18 cellular contexts compared by ENCODE assay signal in the genomic region with DNA sequence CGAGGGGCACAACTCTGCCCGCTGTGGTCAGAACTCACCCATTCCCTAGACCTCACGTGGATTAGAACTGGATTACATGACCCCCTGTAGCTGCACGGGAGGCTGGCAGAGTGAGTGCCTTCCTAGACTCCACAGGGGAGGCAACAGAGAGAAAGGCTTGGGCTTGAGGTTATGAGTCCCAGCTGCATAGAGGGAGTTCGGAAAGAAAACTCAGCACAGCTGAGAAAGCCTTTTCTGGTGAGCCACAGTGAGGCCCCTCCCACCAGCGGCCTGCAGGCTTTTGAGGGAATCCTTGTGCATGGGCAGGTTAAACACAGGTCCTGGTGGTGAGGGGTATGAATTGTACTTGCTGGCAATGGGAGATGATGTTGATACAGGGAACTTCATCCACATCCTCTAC.
"Had no signal": no experiment of that assay in that cellular context is flagged by ENCODE, and none has a peak within 500 bp of the region (broad histone marks: within the 10 kb centered on the region; RNA-seq: fewer than 3 reads in every experiment).

No MANE protein-coding gene starts in this region.

- H3K27ac ChIP-seq: psoas muscle, spleen, testis had no signal

- H3K4me3 ChIP-seq: psoas muscle, spleen, testis had no signal

- H3K36me3 Mint-ChIP-seq: activated naive CD8-positive, alpha-beta T cell treated with anti-CD3 and anti-CD28 coated beads for 36 hours had no signal

- H3K27me3 Mint-ChIP-seq: activated CD8-positive, alpha-beta T cell treated with anti-CD3 and anti-CD28 coated beads for 36 hours; brain; dendritic cell treated with granulocyte-macrophage colony-stimulating factor and Interleukin-4, amounts not matched to agents 40 ng/mL and 50 ng/mL, for 4 days had no signal

- ATAC-seq: activated CD8-positive, alpha-beta T cell treated with anti-CD3 and anti-CD28 coated beads for 36 hours; activated T-cell treated with anti-CD3 and anti-CD28 coated beads, Interleukin-2, amount 50 U/mL, for 4 hours; psoas muscle; sciatic nerve; stimulated activated naive CD8-positive, alpha-beta T cell treated with anti-CD3 and anti-CD28 coated beads, Interleukin-15, amount 100 ng/mL, for 72 hours had no signal

- H3K27ac Mint-ChIP-seq: activated B cell treated with CpG ODN at 0.5 μM for 24 hours; activated CD8-positive, alpha-beta T cell treated with anti-CD3 and anti-CD28 coated beads for 36 hours; activated naive CD8-positive, alpha-beta T cell treated with anti-CD3 and anti-CD28 coated beads for 36 hours; dendritic cell treated with granulocyte-macrophage colony-stimulating factor and Interleukin-4, amounts not matched to agents 40 ng/mL and 50 ng/mL, for 4 days; nephron; stimulated activated naive CD8-positive, alpha-beta T cell treated with anti-CD3 and anti-CD28 coated beads, Interleukin-15, amount 100 ng/mL, for 72 hours had no signal

- H3K27me3 ChIP-seq: testis had no signal

- H3K4me3 Mint-ChIP-seq: activated B cell treated with CpG ODN at 0.5 μM for 24 hours; activated CD8-positive, alpha-beta T cell treated with anti-CD3 and anti-CD28 coated beads for 36 hours; activated naive CD8-positive, alpha-beta T cell treated with anti-CD3 and anti-CD28 coated beads for 36 hours; activated T-cell treated with anti-CD3 and anti-CD28 coated beads, Interleukin-2, amount 50 U/mL, for 4 hours; brain; central memory CD8-positive, alpha-beta T cell; dendritic cell treated with granulocyte-macrophage colony-stimulating factor and Interleukin-4, amounts not matched to agents 40 ng/mL and 50 ng/mL, for 4 days; nephron; stimulated activated naive CD8-positive, alpha-beta T cell treated with anti-CD3 and anti-CD28 coated beads, Interleukin-15, amount 100 ng/mL, for 72 hours had no signal

- H3K4me1 Mint-ChIP-seq: activated B cell treated with CpG ODN at 0.5 μM for 24 hours; activated naive CD8-positive, alpha-beta T cell treated with anti-CD3 and anti-CD28 coated beads for 36 hours; central memory CD8-positive, alpha-beta T cell; stimulated activated naive CD8-positive, alpha-beta T cell treated with anti-CD3 and anti-CD28 coated beads, Interleukin-15, amount 100 ng/mL, for 72 hours had no signal

- H3K9me3 Mint-ChIP-seq: activated B cell treated with CpG ODN at 0.5 μM for 24 hours; activated CD8-positive, alpha-beta T cell treated with anti-CD3 and anti-CD28 coated beads for 36 hours; activated naive CD8-positive, alpha-beta T cell treated with anti-CD3 and anti-CD28 coated beads for 36 hours; activated T-cell treated with anti-CD3 and anti-CD28 coated beads, Interleukin-2, amount 50 U/mL, for 4 hours; brain; central memory CD8-positive, alpha-beta T cell; dendritic cell treated with granulocyte-macrophage colony-stimulating factor and Interleukin-4, amounts not matched to agents 40 ng/mL and 50 ng/mL, for 4 days; nephron; stimulated activated naive CD8-positive, alpha-beta T cell treated with anti-CD3 and anti-CD28 coated beads, Interleukin-15, amount 100 ng/mL, for 72 hours had no signal

- H3K9me3 ChIP-seq: psoas muscle, spleen, testis had no signal

- H3K4me1 ChIP-seq: psoas muscle, spleen had no signal

- FAIRE-seq: TTC549 had no signal

- DNase-seq: activated B cell treated with CpG ODN at 0.5 μM for 24 hours; activated CD4-positive, alpha-beta T cell treated with anti-CD3 and anti-CD28 coated beads for 48 hours; activated CD8-positive, alpha-beta T cell treated with anti-CD3 and anti-CD28 coated beads for 36 hours; activated gamma-delta T cell; activated naive CD8-positive, alpha-beta T cell treated with anti-CD3 and anti-CD28 coated beads for 36 hours; activated T-cell treated with anti-CD3 and anti-CD28 coated beads, Interleukin-2, amount 50 U/mL, for 4 hours; erythroblast; kidney glomerular epithelial cell; psoas muscle; spleen; stimulated activated naive CD8-positive, alpha-beta T cell treated with anti-CD3 and anti-CD28 coated beads, Interleukin-15, amount 100 ng/mL, for 72 hours; testis had no signal

- H3K36me3 ChIP-seq: spleen had no signal
